10 cellular contexts compared by ENCODE assay signal in the genomic region with DNA sequence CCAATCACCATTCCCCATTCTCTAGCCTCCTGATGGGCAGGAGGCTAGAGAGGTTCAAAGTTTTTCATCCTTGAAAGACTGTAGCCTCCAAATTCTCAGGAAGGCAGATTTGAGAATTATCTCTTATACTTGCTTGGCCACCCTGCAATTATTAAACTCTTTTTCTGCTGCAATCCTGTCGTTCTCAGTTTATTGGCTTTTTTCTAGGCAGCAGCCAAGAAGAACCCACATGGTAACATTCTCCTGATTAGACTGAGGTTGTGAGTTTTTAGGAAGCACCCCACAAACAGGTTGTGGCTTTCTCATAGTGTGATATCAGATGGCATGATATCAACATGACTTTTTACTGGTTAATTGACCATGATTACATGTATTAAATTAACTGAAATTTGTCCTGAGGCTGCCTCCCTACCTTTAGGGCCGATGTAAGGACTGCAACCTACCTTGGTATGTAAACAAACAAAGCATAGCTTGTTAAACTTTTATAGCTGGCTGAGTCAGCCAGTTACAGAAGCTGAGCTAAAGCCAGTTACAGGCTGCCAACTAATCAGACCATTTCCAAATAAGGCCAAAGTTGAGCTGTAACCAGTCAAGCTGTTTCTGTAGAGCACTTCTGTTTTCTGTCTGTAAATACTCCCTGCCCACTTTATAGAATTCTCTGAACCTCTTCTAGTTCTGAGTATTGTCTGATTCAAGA. TPM values are rescaled to one million over a fixed set of nuclear protein-coding genes. Genes with fewer than 3 reads are reported as not detected.
DNase-seq lines count a peak whose midpoint lies in the region; ATAC-seq and TF ChIP-seq lines count a peak whose summit lies in the region.
"Had no signal": no experiment of that assay in that cellular context is flagged by ENCODE, and none has a peak within 500 bp of the region (broad histone marks: within the 10 kb centered on the region; RNA-seq: fewer than 3 reads in every experiment).

No MANE protein-coding gene starts in this region.

- 58 to 84% methylated on average over 2 of the region's 2 CpGs for WGBS in testis, 2 donors

- H3K27me3 ChIP-seq in left lung (no peaks in the 10 kb centered on the region), testis (no peaks in the 10 kb centered on the region)

- no peak for TF ChIP-seq CTCF in left lung (IDR thresholded peaks at IDR 0.05)
- TF ChIP-seq CTCF in omental fat pad (IDR thresholded peaks at IDR 0.05), result no peak
- no peak for TF ChIP-seq CTCF in testis (IDR thresholded peaks at IDR 0.05)

- H3K27ac ChIP-seq in left lung (peak overlapping the region in 1 of 2 donors; percentile 37), testis (no peak overlapping the region)

- H3K36me3 ChIP-seq in left lung (no peaks in the 10 kb centered on the region), testis (ENCODE audit: low read depth, missing control alignments) (no peaks in the 10 kb centered on the region)

- no peaks in the 10 kb centered on the region for H3K9me3 ChIP-seq in left lung
- H3K9me3 ChIP-seq in testis, result no peaks in the 10 kb centered on the region

- DNase-seq in AG08396 (ENCODE audit: low spot score) (peak; percentile 25), H4 (ENCODE audit: low spot score) (peak; percentile 54), SW480 (ENCODE audit: low spot score) (peak; percentile 39), left lung (no peak), NCI-H524 (lab: John Stamatoyannopoulos, UW) (no peak), omental fat pad (ENCODE audit: low spot score) (no peak), testis (no peak)
- DNase-seq: activated CD4-positive, alpha-beta T cell treated with anti-CD3 and anti-CD28 coated beads, Interleukin-2, amount 50 U/mL, for 1 hour had no signal

- H3K4me3 ChIP-seq in left lung, result no peak overlapping the region
- no peak overlapping the region for H3K4me3 ChIP-seq in testis
- H3K4me3 ChIP-seq: smooth muscle cell had no signal

- ATAC-seq in left lung (peak; percentile 40), HG03460 (IDR thresholded peaks at IDR 0.05; ENCODE audit: unreplicated experiment) (no peak), omental fat pad (ENCODE audit: low FRiP score) (no peak)

- no peak for TF ChIP-seq POLR2A in testis (IDR thresholded peaks at IDR 0.05)

- intact Hi-C loops in left lung (cut with DNase I) (no loop called here), testis (cut with DNase I; ENCODE audit: low total_unique reads) (no loop called here)

- H3K4me1 ChIP-seq in left lung (peaks cover 0 to 19% of the 10 kb centered on the region in 2 donors), testis (peaks cover 11% of the 10 kb centered on the region)

RNA-seq across cellular contexts. Expression of a gene that starts 3.2 kb away (rescaled TPM):
- total RNA-seq in H4 (2014; rRNA removed; shearing (Covaris generic)), result 2.3 and 3.3 TPM in 2 replicates
- 10 to 100 TPM; 12.0 to 14.3 TPM for total RNA-seq in left lung
- total RNA-seq in omental fat pad, result 10 to 100 TPM in 1 of 4 donors, 1 to 10 TPM in 3; 4.7 to 17.2 (median 8.3) TPM
- total RNA-seq in testis, result 10 to 100 TPM; 24.2 to 25.2 TPM
- polyA plus RNA-seq in testis (ENCODE audit: insufficient read depth, low read depth, low replicate concordance), result 13.5 TPM
- total RNA-seq: smooth muscle cell had no signal
- polyA plus RNA-seq: smooth muscle cell had no signal

Comparison
In these comparisons a context has a peak if more than half of its experiments do, and no peak if none do; other contexts are left out.
1. DNase-seq: peak in AG08396 (single experiment), H4 (single experiment) and SW480 (single experiment); none in left lung (0 of 2), NCI-H524 (0 of 2), omental fat pad (single experiment) and testis (single experiment).